Comparison of ENCODE assay signal across 8 cellular contexts in the genomic region with DNA sequence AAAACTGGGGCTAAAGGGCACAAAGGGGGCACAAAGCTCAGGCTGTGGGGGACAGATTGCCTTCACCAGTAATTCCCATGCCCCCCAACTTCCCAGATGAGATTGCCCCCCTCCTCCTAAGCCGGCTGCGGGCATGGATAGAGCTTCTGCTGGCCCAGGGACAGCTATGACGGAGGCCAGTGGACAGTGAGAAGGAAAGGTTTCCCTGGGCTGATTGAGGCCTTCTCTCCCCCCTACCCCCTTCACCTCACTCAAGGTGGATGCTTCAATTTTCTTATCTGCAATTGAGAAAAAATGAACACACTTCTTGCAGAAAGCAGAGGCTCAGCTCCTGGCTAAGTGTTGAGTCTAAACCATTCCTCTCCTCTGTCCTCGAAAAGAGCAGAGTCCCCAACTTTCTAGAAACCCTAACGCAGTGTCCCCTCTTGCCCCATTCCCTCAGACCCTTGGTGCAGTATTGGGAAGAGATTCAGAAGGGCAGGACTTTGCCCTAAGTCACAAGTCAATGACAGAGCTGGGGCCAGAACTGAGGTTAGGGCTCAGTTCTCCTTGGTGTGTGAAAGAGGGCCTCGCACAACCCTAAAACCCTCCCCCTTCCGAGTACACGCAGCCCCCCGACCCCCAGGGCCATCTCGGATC. TPM values are rescaled to one million over a fixed set of nuclear protein-coding genes. Genes with fewer than 3 reads are reported as not detected.
DNase-seq lines count a peak whose midpoint lies in the region; ATAC-seq and TF ChIP-seq lines count a peak whose summit lies in the region.

No MANE protein-coding gene starts in this region.

- no peak for TF ChIP-seq CTCF in GM23338 (conservative IDR thresholded peaks at IDR 0.05; ENCODE audit: low read depth in 2 of 2)
- TF ChIP-seq CTCF in heart right ventricle (IDR thresholded peaks at IDR 0.05) = no peak
- TF ChIP-seq CTCF in sigmoid colon (IDR thresholded peaks at IDR 0.05) = no peak

- TF ChIP-seq POLR2A in sigmoid colon (IDR thresholded peaks at IDR 0.05) = no peak

- DNase-seq in GM23338 (ENCODE audit: low spot score) = no peak
- DNase-seq in activated CD4-positive, alpha-beta memory T cell treated with anti-CD3 and anti-CD28 coated beads, Interleukin-2, amount 10 ng/mL, durations not matched to agents 7 days and 5 days = no peak
- no peak for DNase-seq in heart right ventricle
- DNase-seq in sigmoid colon = peak; percentile 80
- DNase-seq in GM19238 (ENCODE audit: insufficient read length, low spot score) = no peak

- TF ChIP-seq EP300 in sigmoid colon (IDR thresholded peaks at IDR 0.05) = no peak

- no peaks in the 10 kb centered on the region for H3K36me3 Mint-ChIP-seq in GM23338 (ENCODE audit: low read depth)
- H3K36me3 Mint-ChIP-seq in activated CD4-positive, alpha-beta memory T cell treated with anti-CD3 and anti-CD28 coated beads, Interleukin-2, amount 10 ng/mL, durations not matched to agents 7 days and 5 days (ENCODE audit: low read depth) = peaks cover 4% of the 10 kb centered on the region

- H3K4me1 ChIP-seq in GM23338 (ENCODE audit: insufficient read depth) = peaks cover 52% of the 10 kb centered on the region
- H3K4me1 ChIP-seq in heart right ventricle = peaks cover 3 to 57% (median 48%) of the 10 kb centered on the region in 9 donors
- peaks cover 0 to 56% (median 52%) of the 10 kb centered on the region in 4 donors for H3K4me1 ChIP-seq in sigmoid colon

- H3K79me2 ChIP-seq in GM23338 (replicated peaks; ENCODE audit: insufficient read depth) = peaks cover 53% of the 10 kb centered on the region

- WGBS in heart right ventricle, 2 donors = 19 to 20% methylated on average over 10 of the region's 10 CpGs
- WGBS in sigmoid colon, 2 donors = 7 to 29% methylated on average over 10 of the region's 10 CpGs

- H3K27me3 Mint-ChIP-seq in GM23338 (ENCODE audit: insufficient read depth, low read depth, poor library complexity) = peaks cover 13% of the 10 kb centered on the region
- H3K27me3 Mint-ChIP-seq in activated CD4-positive, alpha-beta memory T cell treated with anti-CD3 and anti-CD28 coated beads, Interleukin-2, amount 10 ng/mL, durations not matched to agents 7 days and 5 days = no peaks in the 10 kb centered on the region

- H3K4me1 Mint-ChIP-seq in GM23338 = peaks cover 52% of the 10 kb centered on the region
- H3K4me1 Mint-ChIP-seq in activated CD4-positive, alpha-beta memory T cell treated with anti-CD3 and anti-CD28 coated beads, Interleukin-2, amount 10 ng/mL, durations not matched to agents 7 days and 5 days = peaks cover 46% of the 10 kb centered on the region

- intact Hi-C loops in heart right ventricle (cut with DNase I) (no loop called here), sigmoid colon (cut with DNase I) (loop anchor here (10.0 kb wide), 2 partner anchors 1213 to 1997 kb away; no protein-coding TSS in a partner anchor)

- H3K4me3 ChIP-seq in GM23338 (peak overlapping the region; percentile 92), heart right ventricle (peak overlapping the region; percentile 55 to 90 (median 83)), sigmoid colon (peak overlapping the region; percentile 87 to 94 (median 90))

- peaks cover 9% of the 10 kb centered on the region; the same call in 1 of the 2 replicates for H3K27me3 ChIP-seq in GM23338 (ENCODE audit: insufficient read depth)
- H3K27me3 ChIP-seq in heart right ventricle = no peaks in the 10 kb centered on the region
- no peaks in the 10 kb centered on the region for H3K27me3 ChIP-seq in sigmoid colon

- POLR2A ChIA-PET in activated CD4-positive, alpha-beta memory T cell treated with anti-CD3 and anti-CD28 coated beads, Interleukin-2, amount 10 ng/mL, durations not matched to agents 7 days and 5 days (lab: Charles Lee) = interaction anchor here (0.6 to 4.6 kb wide), 17 partner anchors 8 to 444 kb away, joined by 3 to 25 read pairs (median 5); a partner anchor contains a TSS

- H3K27ac ChIP-seq in GM23338 (ENCODE audit: low read depth) (no peak overlapping the region), heart right ventricle (peak overlapping the region; percentile 75 to 97 (median 94)), sigmoid colon (peak overlapping the region; percentile 94 to 99 (median 97))

- no peak for ATAC-seq in GM23338
- peak in 6 of 8 donors; percentile 12 to 50 (median 37) for ATAC-seq in heart right ventricle
- no peak for ATAC-seq in HG03097 (IDR thresholded peaks at IDR 0.05; ENCODE audit: low FRiP score, unreplicated experiment)
- ATAC-seq in GM21390 (IDR thresholded peaks at IDR 0.05; ENCODE audit: unreplicated experiment) = no peak
- no peak for ATAC-seq in HG02798 (IDR thresholded peaks at IDR 0.05; ENCODE audit: poor library complexity, unreplicated experiment)

- H3K27ac Mint-ChIP-seq in GM23338 = peak overlapping the region; percentile 23; the same call in 1 of the 2 replicates
- peak overlapping the region; percentile 67 for H3K27ac Mint-ChIP-seq in activated CD4-positive, alpha-beta memory T cell treated with anti-CD3 and anti-CD28 coated beads, Interleukin-2, amount 10 ng/mL, durations not matched to agents 7 days and 5 days

- peak overlapping the region; percentile 91 for H3K4me3 Mint-ChIP-seq in GM23338
- H3K4me3 Mint-ChIP-seq in activated CD4-positive, alpha-beta memory T cell treated with anti-CD3 and anti-CD28 coated beads, Interleukin-2, amount 10 ng/mL, durations not matched to agents 7 days and 5 days = peak overlapping the region; percentile 86

- H3K36me3 ChIP-seq in GM23338 (ENCODE audit: insufficient read depth) (no peaks in the 10 kb centered on the region), heart right ventricle (no peaks in the 10 kb centered on the region), sigmoid colon (no peaks in the 10 kb centered on the region)

- CTCF ChIA-PET in activated CD4-positive, alpha-beta memory T cell treated with anti-CD3 and anti-CD28 coated beads, Interleukin-2, amount 10 ng/mL, durations not matched to agents 7 days and 5 days (lab: Charles Lee) = interaction anchor here (0.8 to 4.0 kb wide), 9 partner anchors 8 to 98 kb away, joined by 3 to 19 read pairs (median 4); a partner anchor contains a TSS

- H3K9me3 Mint-ChIP-seq in GM23338 = no peaks in the 10 kb centered on the region
- H3K9me3 Mint-ChIP-seq in activated CD4-positive, alpha-beta memory T cell treated with anti-CD3 and anti-CD28 coated beads, Interleukin-2, amount 10 ng/mL, durations not matched to agents 7 days and 5 days = no peaks in the 10 kb centered on the region

- 0 out of 2 replicates have a peak overlapping the region, but pooled peaks have one; percentile 56 for H2AFZ ChIP-seq in GM23338

- H3K9me3 ChIP-seq in heart right ventricle = no peaks in the 10 kb centered on the region
- H3K9me3 ChIP-seq in sigmoid colon = no peaks in the 10 kb centered on the region

- H4K20me1 ChIP-seq in GM23338 (replicated peaks; ENCODE audit: insufficient read depth) = no peaks in the 10 kb centered on the region

- H3F3A ChIP-seq in GM23338 (replicated peaks; ENCODE audit: low read depth) = 0 out of 2 replicates have a peak, but pooled peaks cover 5% of the 10 kb centered on the region

- no peaks in the 10 kb centered on the region for H3K9me2 ChIP-seq in GM23338 (ENCODE audit: insufficient read depth)

- H3K4me2 ChIP-seq in GM23338 = peak overlapping the region; percentile 98

TF ChIP-seq in GM23338, 12 proteins besides CTCF, POLR2A, EP300 and RAD21 (continues in another document):
- no peak for TF ChIP-seq NANOG (IDR thresholded peaks at IDR 0.05; ENCODE audit: borderline replicate concordance)

RNA-seq across cellular contexts. Expression of a gene that starts 0.8 kb away (rescaled TPM):
- total RNA-seq in GM23338 (2014; rRNA removed; shearing (Covaris generic)) = 35.4 and 39.9 TPM in 2 replicates
- polyA plus RNA-seq in GM23338 (2016; fragmentation: Nextera tagmentation; extraction: Ambion mirVana) (28.5 and 29.7 TPM in 2 replicates), heart right ventricle (10 to 100 TPM; 48.4 to 64.5 TPM), sigmoid colon (10 to 100 TPM; 22.2 to 63.9 (median 23.6) TPM)
- 10 to 100 TPM; 28.1 to 28.3 TPM for total RNA-seq in activated CD4-positive, alpha-beta memory T cell treated with anti-CD3 and anti-CD28 coated beads, Interleukin-2, amount 10 ng/mL, durations not matched to agents 7 days and 5 days
- total RNA-seq in heart right ventricle (100 to 1,000 TPM in 5 of 10 donors, 10 to 100 TPM in 5; 66.9 to 161 (median 102) TPM), sigmoid colon (100 to 1,000 TPM in 1 of 4 donors, 10 to 100 TPM in 3; 79.9 to 149 (median 88.5) TPM)

RNA-seq across cellular contexts. Expression of a gene that starts 15.5 kb away (rescaled TPM):
- total RNA-seq in GM23338 (2014; rRNA removed; shearing (Covaris generic)) = 12.5 and 21.5 TPM in 2 replicates
- polyA plus RNA-seq in GM23338 (2016; fragmentation: Nextera tagmentation; extraction: Ambion mirVana) (6.9 and 7.9 TPM in 2 replicates), heart right ventricle (10 to 100 TPM; 11.7 to 34.5 TPM), sigmoid colon (10 to 100 TPM; 14.4 to 35.6 (median 17.1) TPM)
- total RNA-seq in activated CD4-positive, alpha-beta memory T cell treated with anti-CD3 and anti-CD28 coated beads, Interleukin-2, amount 10 ng/mL, durations not matched to agents 7 days and 5 days = 10 to 100 TPM; 22.1 to 24.2 TPM
- total RNA-seq in heart right ventricle (10 to 100 TPM; 13.9 to 27.9 (median 18.2) TPM), sigmoid colon (10 to 100 TPM; 44.2 to 58.7 (median 52.2) TPM)

RNA-seq across cellular contexts. Expression of a gene that starts 30.7 kb away (rescaled TPM):
- not detected in 2 replicates for total RNA-seq in GM23338 (2014; rRNA removed; shearing (Covaris generic))
- not detected in 2 replicates for polyA plus RNA-seq in GM23338 (2016; fragmentation: Nextera tagmentation; extraction: Ambion mirVana)
- not detected for total RNA-seq in activated CD4-positive, alpha-beta memory T cell treated with anti-CD3 and anti-CD28 coated beads, Interleukin-2, amount 10 ng/mL, durations not matched to agents 7 days and 5 days
- 1 to 10 TPM in 8 of 10 donors, under 1 TPM in 2; 0.59 to 2.4 (median 1.3) TPM for total RNA-seq in heart right ventricle
- polyA plus RNA-seq in heart right ventricle = 1 to 10 TPM in 1 of 2 donors, under 1 TPM in 1; 0.43 to 1.1 TPM
- total RNA-seq in sigmoid colon = under 1 TPM in 1 of 4 donors, not detected in 3; 0.36 TPM
- polyA plus RNA-seq in sigmoid colon = under 1 TPM in 1 of 3 donors, not detected in 2; 0.03 TPM

RNA-seq across cellular contexts. Expression of a gene that starts 39.3 kb away (rescaled TPM):
- total RNA-seq in GM23338 (2014; rRNA removed; shearing (Covaris generic)) = 4.2 and 5.1 TPM in 2 replicates
- polyA plus RNA-seq in GM23338 (2016; fragmentation: Nextera tagmentation; extraction: Ambion mirVana) = 3.3 and 4.0 TPM in 2 replicates
- 1 to 10 TPM in 1 of 2 experiments, under 1 TPM in 1; 0.83 to 1.5 TPM for total RNA-seq in activated CD4-positive, alpha-beta memory T cell treated with anti-CD3 and anti-CD28 coated beads, Interleukin-2, amount 10 ng/mL, durations not matched to agents 7 days and 5 days
- under 1 TPM in 2 of 10 donors, not detected in 8; 0.24 to 0.28 TPM for total RNA-seq in heart right ventricle
- polyA plus RNA-seq in heart right ventricle = under 1 TPM in 1 of 2 donors, not detected in 1; 0.06 TPM
- total RNA-seq in sigmoid colon = not detected
- under 1 TPM in 1 of 3 donors, not detected in 2; 0.17 TPM for polyA plus RNA-seq in sigmoid colon

RNA-seq across cellular contexts. Expression of a gene that starts 40.8 kb away (rescaled TPM):
- 0.66 and 1.4 TPM in 2 replicates for total RNA-seq in GM23338 (2014; rRNA removed; shearing (Covaris generic))
- polyA plus RNA-seq in GM23338 (2016; fragmentation: Nextera tagmentation; extraction: Ambion mirVana) (0.42 and 0.44 TPM in 2 replicates), heart right ventricle (under 1 TPM in 1 of 2 donors, not detected in 1; 0.06 TPM), sigmoid colon (1 to 10 TPM in 1 of 3 donors, not detected in 2; 1.8 TPM)
- not detected for total RNA-seq in activated CD4-positive, alpha-beta memory T cell treated with anti-CD3 and anti-CD28 coated beads, Interleukin-2, amount 10 ng/mL, durations not matched to agents 7 days and 5 days
- total RNA-seq in heart right ventricle (not detected), sigmoid colon (not detected)

Comparison
In these comparisons a context has a peak if more than half of its experiments do, and no peak if none do; other contexts are left out.
1. ATAC-seq: peak in heart right ventricle (6 of 8); none in GM23338 (single experiment), HG03097 (single experiment), GM21390 (single experiment) and HG02798 (single experiment).
2. Peak in every context shown above with its lines, with median percentiles within 50 percentile points of each other: H3K4me3 ChIP-seq.